Comparison of ENCODE assay signal across 9 cellular contexts in genomic region chr4:94548571-94548970, GRCh38.
DNase-seq lines count a peak whose midpoint lies in the region; ATAC-seq and TF ChIP-seq lines count a peak whose summit lies in the region.
"Had no signal": no experiment of that assay in that cellular context is flagged by ENCODE, and none has a peak within 500 bp of the region (broad histone marks: within the 10 kb centered on the region; RNA-seq: fewer than 3 reads in every experiment).

No MANE protein-coding gene starts in this region.

- TF ChIP-seq CTCF in omental fat pad (IDR thresholded peaks at IDR 0.05) (no peak), GM10248 (IDR thresholded peaks at IDR 0.05; ENCODE audit: control extremely low read depth, extremely low read depth, low read depth, missing control alignments) (no peak)

- CTCF ChIA-PET in GM10248 (lab: Yijun Ruan, JAX) = no interaction called here

- DNase-seq in GM03348 (ENCODE audit: low spot score) (peak; percentile 69), RPMI7951 (ENCODE audit: low read depth) (peak; percentile 73), fibroblast of gingiva (ENCODE audit: low read depth) (peak; percentile 17), omental fat pad (ENCODE audit: low spot score) (no peak), GM10248 (ENCODE audit: extremely low spot score) (no peak), HuH-7.5 (ENCODE audit: low spot score) (no peak), NCI-H2029 (lab: John Stamatoyannopoulos, UW) (no peak), DMS114 treated with DMSO at 0.1 percent for 48 hours (lab: John Stamatoyannopoulos, UW; ENCODE audit: unreplicated experiment) (no peak)
- DNase-seq: stimulated activated naive CD8-positive, alpha-beta T cell treated with anti-CD3 and anti-CD28 coated beads, Interleukin-15, Interleukin-2, amounts not matched to agents 100 U/mL and 50 U/mL, for 24 hours had no signal

- POLR2A ChIA-PET in GM10248 (lab: Yijun Ruan, JAX) = no interaction called here

- ATAC-seq in omental fat pad (ENCODE audit: low FRiP score) = peak; percentile 96
- ATAC-seq: stimulated activated naive CD8-positive, alpha-beta T cell treated with anti-CD3 and anti-CD28 coated beads, Interleukin-15, Interleukin-2, amounts not matched to agents 100 U/mL and 50 U/mL, for 24 hours had no signal

Comparison
In these comparisons a context has a peak if more than half of its experiments do, and no peak if none do; other contexts are left out.
1. DNase-seq: peak in GM03348 (single experiment), RPMI7951 (single experiment) and fibroblast of gingiva (single experiment); none in omental fat pad (single experiment), GM10248 (single experiment), HuH-7.5 (single experiment), NCI-H2029 (single experiment) and DMS114 treated with DMSO at 0.1 percent for 48 hours (single experiment).